ENCODE assay signal across 20 cellular contexts in genomic region chr3:7950890-7951289, GRCh38.
A peak's percentile ranks its signal among the peaks of the same experiment; 100 is the strongest.
DNase-seq lines count a peak whose midpoint lies in the region; ATAC-seq and TF ChIP-seq lines count a peak whose summit lies in the region.
"Had no signal": no experiment of that assay in that cellular context is flagged by ENCODE, and none has a peak within 500 bp of the region (broad histone marks: within the 10 kb centered on the region; RNA-seq: fewer than 3 reads in every experiment).

No MANE protein-coding gene starts in this region.

- H3K27ac ChIP-seq in foreskin keratinocyte = no peak overlapping the region
- H3K27ac ChIP-seq: BLaER1 treated with 17β-estradiol and CSF1 and Interleukin-3, amounts not matched to agents 10 nM and 100 nM had no signal

- DNase-seq in COLO668 (lab: John Stamatoyannopoulos, UW; ENCODE audit: unreplicated experiment) (peak; percentile 8), NCI-H2029 (lab: John Stamatoyannopoulos, UW) (peak; percentile 56), NCI-H69 (lab: John Stamatoyannopoulos, UW) (peak; percentile 72), foreskin keratinocyte (peak; percentile 8 to 27), medulla oblongata (ENCODE audit: extremely low spot score) (no peak), NCI-H2227 (lab: John Stamatoyannopoulos, UW; ENCODE audit: unreplicated experiment) (no peak)
- DNase-seq: Caco-2; CD4-positive, alpha-beta memory T cell; Karpas-422; NCI-H1092; NCI-H1417 treated with DMSO at 0.1 percent for 48 hours; NCI-H1694 treated with DMSO at 0.1 percent for 48 hours; NCI-H446 treated with DMSO at 0.1 percent for 48 hours; NK-92 treated with Interleukin-12 subunit alpha and Interleukin-12 subunit beta, amount 100 ng/mL, for 24 hours; PC-3; SK-N-SH; SW 1271 had no signal

- peak; percentile 69 for ATAC-seq in foreskin keratinocyte
- no peak for ATAC-seq in GM18861 (IDR thresholded peaks at IDR 0.05; ENCODE audit: unreplicated experiment)
- ATAC-seq: HepG2, PC-3 had no signal

- no peaks in the 10 kb centered on the region for H3K27me3 ChIP-seq in foreskin keratinocyte
- H3K27me3 ChIP-seq: BLaER1 treated with 17β-estradiol and CSF1 and Interleukin-3, amounts not matched to agents 10 nM and 100 nM had no signal

- H3K4me1 ChIP-seq in foreskin keratinocyte = no peaks in the 10 kb centered on the region
- H3K4me1 ChIP-seq: BLaER1 treated with 17β-estradiol and CSF1 and Interleukin-3, amounts not matched to agents 10 nM and 100 nM; Caco-2 had no signal

- no peak for TF ChIP-seq CTCF in foreskin keratinocyte (conservative IDR thresholded peaks at IDR 0.05)

Comparison
In these comparisons a context has a peak if more than half of its experiments do, and no peak if none do; other contexts are left out.
1. DNase-seq: peak in COLO668 (single experiment), NCI-H2029 (single experiment), NCI-H69 (single experiment) and foreskin keratinocyte (2 of 2); none in medulla oblongata (single experiment) and NCI-H2227 (single experiment).